24 cellular contexts compared by ENCODE assay signal in the genomic region with DNA sequence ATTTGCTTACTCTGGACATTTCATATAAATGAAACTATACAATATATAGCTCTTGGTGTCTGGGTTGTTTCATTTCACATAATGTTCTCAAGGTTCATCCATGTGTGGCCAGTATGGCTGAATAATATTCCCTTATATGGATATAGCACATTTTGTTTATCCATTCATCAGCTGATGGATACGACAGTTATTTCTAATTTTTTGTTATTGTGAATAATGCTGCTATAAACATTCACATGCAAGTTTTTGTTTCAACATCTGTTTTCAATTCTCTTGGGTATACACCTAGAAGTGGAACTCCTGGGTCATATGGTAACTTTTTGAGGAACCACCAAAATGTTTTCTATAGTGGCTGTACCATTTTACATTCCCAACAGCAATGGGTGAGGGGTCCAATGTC.
"Had no signal": no experiment of that assay in that cellular context is flagged by ENCODE, and none has a peak within 500 bp of the region (broad histone marks: within the 10 kb centered on the region; RNA-seq: fewer than 3 reads in every experiment).

No MANE protein-coding gene starts in this region.

- H3K27ac Mint-ChIP-seq: activated CD4-positive, alpha-beta memory T cell treated with anti-CD3 and anti-CD28 coated beads, Interleukin-2, amount 10 ng/mL, durations not matched to agents 7 days and 5 days; activated CD4-positive, alpha-beta T cell treated with anti-CD3 and anti-CD28 coated beads for 36 hours; activated naive CD8-positive, alpha-beta T cell treated with anti-CD3 and anti-CD28 coated beads, Interleukin-2, amount 10 ng/mL, durations not matched to agents 7 days and 5 days; activated T-helper 2 cell treated with anti-CD3 and anti-CD28 coated beads, Interferon-gamma antibody, Interleukin-2, Interleukin-4, amounts not matched to agents 10 μg/mL and 5 μg/mL and 100 μg/mL, durations not matched to agents 14 hours and 24 hours and 36 hours; endodermal cell; natural killer cell treated with Interleukin-12 subunit alpha and Interleukin-12 subunit beta and Interleukin-15 and Interleukin-18, amount 100 ng/mL, for 72 hours; T-helper 2 cell treated with Interferon-gamma antibody and Interleukin-4, amounts not matched to agents 5 μg/mL and 100 μg/mL, for 36 hours had no signal

- DNase-seq: activated CD4-positive, alpha-beta memory T cell treated with anti-CD3 and anti-CD28 coated beads, Interleukin-2, amount 10 ng/mL, durations not matched to agents 7 days and 5 days; activated CD4-positive, alpha-beta T cell treated with anti-CD3 and anti-CD28 coated beads for 36 hours; activated naive CD4-positive, alpha-beta T cell treated with Interleukin-2 at 50 U/mL for 16 hours; activated naive CD8-positive, alpha-beta T cell treated with anti-CD3 and anti-CD28 coated beads, Interleukin-2, amount 10 ng/mL, durations not matched to agents 7 days and 5 days; activated T-cell treated with anti-CD3 and anti-CD28 coated beads, Interleukin-2, amount 50 U/mL, for 1 hour; anterior cingulate cortex; brain microvascular endothelial cell; central memory CD4-positive, alpha-beta T cell; colonic mucosa; endodermal cell; gastrocnemius medialis; heart right ventricle; nucleus accumbens; posterior cingulate gyrus; retina; spleen; stimulated activated naive CD4-positive, alpha-beta T cell treated with Interleukin-2 at 50 U/mL for 16 hours; substantia nigra; uterus had no signal

- ATAC-seq: activated CD4-positive, alpha-beta T cell treated with anti-CD3 and anti-CD28 coated beads for 36 hours; gastrocnemius medialis; heart right ventricle; natural killer cell treated with Interleukin-12 subunit alpha and Interleukin-12 subunit beta and Interleukin-15 and Interleukin-18, amount 100 ng/mL, for 72 hours had no signal

- H3K4me1 Mint-ChIP-seq: activated CD4-positive, alpha-beta memory T cell treated with anti-CD3 and anti-CD28 coated beads, Interleukin-2, amount 10 ng/mL, durations not matched to agents 7 days and 5 days; activated naive CD8-positive, alpha-beta T cell treated with anti-CD3 and anti-CD28 coated beads, Interleukin-2, amount 10 ng/mL, durations not matched to agents 7 days and 5 days had no signal

- H3K9me3 ChIP-seq: colonic mucosa, gastrocnemius medialis, heart right ventricle, spleen, tibial nerve, uterus had no signal

- H3K27me3 ChIP-seq: brain microvascular endothelial cell, colonic mucosa, gastrocnemius medialis, heart right ventricle, spleen, tibial nerve, uterus had no signal

- H3K27ac ChIP-seq: brain microvascular endothelial cell, colonic mucosa, epithelial cell of prostate, gastrocnemius medialis, heart right ventricle, spleen, tibial nerve, uterus had no signal

- H3K9me3 Mint-ChIP-seq: activated CD4-positive, alpha-beta memory T cell treated with anti-CD3 and anti-CD28 coated beads, Interleukin-2, amount 10 ng/mL, durations not matched to agents 7 days and 5 days; activated naive CD8-positive, alpha-beta T cell treated with anti-CD3 and anti-CD28 coated beads, Interleukin-2, amount 10 ng/mL, durations not matched to agents 7 days and 5 days; activated T-helper 2 cell treated with anti-CD3 and anti-CD28 coated beads, Interferon-gamma antibody, Interleukin-2, Interleukin-4, amounts not matched to agents 10 μg/mL and 5 μg/mL and 100 μg/mL, durations not matched to agents 14 hours and 24 hours and 36 hours; endodermal cell; natural killer cell treated with Interleukin-12 subunit alpha and Interleukin-12 subunit beta and Interleukin-15 and Interleukin-18, amount 100 ng/mL, for 72 hours; T-helper 2 cell treated with Interferon-gamma antibody and Interleukin-4, amounts not matched to agents 5 μg/mL and 100 μg/mL, for 36 hours had no signal

- H3K4me3 Mint-ChIP-seq: activated CD4-positive, alpha-beta memory T cell treated with anti-CD3 and anti-CD28 coated beads, Interleukin-2, amount 10 ng/mL, durations not matched to agents 7 days and 5 days; activated CD4-positive, alpha-beta T cell treated with anti-CD3 and anti-CD28 coated beads for 36 hours; activated naive CD8-positive, alpha-beta T cell treated with anti-CD3 and anti-CD28 coated beads, Interleukin-2, amount 10 ng/mL, durations not matched to agents 7 days and 5 days; endodermal cell; natural killer cell treated with Interleukin-12 subunit alpha and Interleukin-12 subunit beta and Interleukin-15 and Interleukin-18, amount 100 ng/mL, for 72 hours; T-helper 2 cell treated with Interferon-gamma antibody and Interleukin-4, amounts not matched to agents 5 μg/mL and 100 μg/mL, for 36 hours had no signal

- H3K36me3 Mint-ChIP-seq: natural killer cell treated with Interleukin-12 subunit alpha and Interleukin-12 subunit beta and Interleukin-15 and Interleukin-18, amount 100 ng/mL, for 72 hours had no signal

- H3K27me3 Mint-ChIP-seq: activated CD4-positive, alpha-beta memory T cell treated with anti-CD3 and anti-CD28 coated beads, Interleukin-2, amount 10 ng/mL, durations not matched to agents 7 days and 5 days; activated CD4-positive, alpha-beta T cell treated with anti-CD3 and anti-CD28 coated beads for 36 hours; activated naive CD8-positive, alpha-beta T cell treated with anti-CD3 and anti-CD28 coated beads, Interleukin-2, amount 10 ng/mL, durations not matched to agents 7 days and 5 days; natural killer cell treated with Interleukin-12 subunit alpha and Interleukin-12 subunit beta and Interleukin-15 and Interleukin-18, amount 100 ng/mL, for 72 hours had no signal

- H3K4me3 ChIP-seq: colonic mucosa, gastrocnemius medialis, heart right ventricle, spleen, tibial nerve, uterus had no signal
